2 cellular contexts compared by ENCODE assay signal in the genomic region with DNA sequence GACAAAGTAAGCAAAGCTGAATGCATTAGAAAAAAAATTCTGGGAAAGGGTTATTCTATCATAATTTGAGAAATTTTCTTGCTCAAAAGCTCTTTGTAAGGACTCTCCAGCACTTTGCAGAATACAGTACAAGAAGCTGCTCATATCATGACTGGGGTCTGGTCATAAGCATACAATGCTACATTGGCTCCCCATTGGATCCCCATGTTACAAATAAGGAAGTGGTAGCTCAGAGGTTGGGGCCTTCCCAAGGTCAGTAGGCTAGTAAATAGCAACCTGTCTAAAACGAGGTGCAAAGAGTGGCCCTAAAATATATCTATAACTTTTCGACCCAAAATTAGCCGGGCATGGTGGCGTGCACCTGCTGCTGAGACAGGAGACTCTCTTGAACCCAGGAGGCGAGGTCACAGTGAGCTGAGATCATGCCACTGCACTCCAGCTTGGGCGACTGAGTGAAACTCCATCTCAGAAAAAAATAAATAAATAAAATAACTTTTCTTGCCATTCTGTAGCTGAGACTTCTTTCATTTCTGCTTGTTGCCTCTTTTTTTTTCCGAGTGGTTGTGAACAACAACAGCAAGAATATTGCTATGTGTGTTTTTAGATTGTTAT.
TF ChIP-seq lines count a peak whose summit lies in the region.

No MANE protein-coding gene starts in this region.

TF ChIP-seq in GM12891, 5 proteins besides CTCF, POLR2A, EP300 and RAD21:
- TF ChIP-seq POLR2AphosphoS5 (IDR thresholded peaks at IDR 0.05; ENCODE audit: low read depth, low read length), result no peak
- TF ChIP-seq POU2F2 (IDR thresholded peaks at IDR 0.05; ENCODE audit: low read depth, low read length), result no peak
- peak; percentile 35; the same call in 1 of the 2 replicates for TF ChIP-seq SPI1 (IDR thresholded peaks at IDR 0.05; ENCODE audit: low read depth, low read length)

TF ChIP-seq in K562, 482 proteins besides CTCF, POLR2A, EP300 and RAD21:
- TF ChIP-seq, protein P1, sequence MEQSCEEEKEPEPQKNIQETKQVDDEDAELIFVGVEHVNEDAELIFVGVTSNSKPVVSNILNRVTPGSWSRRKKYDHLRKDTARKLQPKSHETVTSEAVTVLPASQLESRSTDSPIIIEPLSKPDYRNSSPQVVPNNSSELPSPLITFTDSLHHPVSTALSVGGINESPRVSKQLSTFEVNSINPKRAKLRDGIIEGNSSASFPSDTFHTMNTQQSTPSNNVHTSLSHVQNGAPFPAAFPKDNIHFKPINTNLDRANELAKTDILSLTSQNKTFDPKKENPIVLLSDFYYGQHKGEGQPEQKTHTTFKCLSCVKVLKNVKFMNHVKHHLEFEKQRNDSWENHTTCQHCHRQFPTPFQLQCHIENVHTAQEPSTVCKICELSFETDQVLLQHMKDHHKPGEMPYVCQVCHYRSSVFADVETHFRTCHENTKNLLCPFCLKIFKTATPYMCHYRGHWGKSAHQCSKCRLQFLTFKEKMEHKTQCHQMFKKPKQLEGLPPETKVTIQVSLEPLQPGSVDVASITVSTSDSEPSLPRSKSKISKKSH (CRISPR knock-in tag; IDR thresholded peaks at IDR 0.05), result no peak
- no peak for TF ChIP-seq RAD51 (IDR thresholded peaks at IDR 0.05; ENCODE audit: borderline replicate concordance, low read depth)
- TF ChIP-seq SPI1 (IDR thresholded peaks at IDR 0.05; ENCODE audit: borderline replicate concordance, low read depth, low read length), result 0 out of 2 replicates have a peak, but pooled peaks have one; percentile 30
